Comparison of ENCODE assay signal across 1 cellular context in the genomic region with DNA sequence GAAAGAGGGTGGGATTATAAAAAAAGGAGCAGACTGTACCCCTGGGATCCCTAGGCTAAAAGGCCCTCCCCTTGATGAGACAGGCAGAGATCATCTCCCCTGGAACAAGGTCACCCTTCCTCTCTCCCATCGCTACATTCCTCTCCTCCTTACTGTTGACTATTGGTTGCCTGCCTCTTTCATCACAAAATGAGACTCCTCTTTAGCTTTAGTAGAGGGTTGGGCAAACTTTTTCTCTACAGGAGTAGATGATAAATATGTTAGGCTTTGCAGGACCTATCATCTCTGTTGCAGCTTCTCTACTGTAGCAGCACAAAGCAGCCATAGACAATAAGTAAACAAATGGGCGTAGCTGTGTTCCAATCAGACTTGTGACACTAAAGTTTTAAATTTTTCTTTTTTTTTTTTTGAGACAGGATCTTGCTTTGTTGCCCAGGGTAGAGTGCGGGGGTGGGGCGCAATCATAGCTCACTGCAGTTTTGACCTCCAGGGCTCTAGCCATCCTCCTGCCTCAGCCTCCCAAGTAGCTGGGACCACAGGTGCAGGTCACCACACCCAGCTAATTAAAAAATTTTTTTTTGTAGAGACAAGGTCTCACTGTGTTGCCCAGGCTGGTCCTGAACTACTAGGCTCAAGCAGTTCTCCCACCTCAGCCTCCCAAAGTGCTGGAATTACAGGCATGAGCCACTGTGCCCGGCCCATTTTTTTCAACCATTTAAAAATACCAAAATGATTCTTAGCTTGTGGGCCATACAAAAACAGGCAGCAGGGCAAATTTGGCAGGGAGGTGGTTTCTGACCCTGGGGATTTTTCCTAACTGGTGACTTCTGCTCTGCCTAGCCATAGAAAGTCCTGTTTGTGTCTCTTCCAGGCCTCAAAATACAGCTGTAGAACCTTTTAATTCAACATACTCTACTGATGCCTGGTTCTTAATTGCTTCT.
TF ChIP-seq lines count a peak whose summit lies in the region.

No MANE protein-coding gene starts in this region.

TF ChIP-seq in liver, 16 proteins besides CTCF, POLR2A, EP300 and RAD21 (continued from another document):
- no peak for TF ChIP-seq EGR1 (IDR thresholded peaks at IDR 0.05; ENCODE audit: low read depth in 2 of 2)
- TF ChIP-seq, protein P1, sequence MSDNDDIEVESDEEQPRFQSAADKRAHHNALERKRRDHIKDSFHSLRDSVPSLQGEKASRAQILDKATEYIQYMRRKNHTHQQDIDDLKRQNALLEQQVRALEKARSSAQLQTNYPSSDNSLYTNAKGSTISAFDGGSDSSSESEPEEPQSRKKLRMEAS (IDR thresholded peaks at IDR 0.05) = no peak
- TF ChIP-seq REST (IDR thresholded peaks at IDR 0.05) = no peak
- TF ChIP-seq FOXA2 (IDR thresholded peaks at IDR 0.05) = no peak
- TF ChIP-seq, protein P2, sequence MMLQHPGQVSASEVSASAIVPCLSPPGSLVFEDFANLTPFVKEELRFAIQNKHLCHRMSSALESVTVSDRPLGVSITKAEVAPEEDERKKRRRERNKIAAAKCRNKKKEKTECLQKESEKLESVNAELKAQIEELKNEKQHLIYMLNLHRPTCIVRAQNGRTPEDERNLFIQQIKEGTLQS (IDR thresholded peaks at IDR 0.05) = no peak
- TF ChIP-seq NR2F2 (IDR thresholded peaks at IDR 0.05) = no peak
